ENCODE assay signal across 13 cellular contexts in genomic region chr1:208089971-208090755, GRCh38.
DNase-seq lines count a peak whose midpoint lies in the region; ATAC-seq and TF ChIP-seq lines count a peak whose summit lies in the region.
"Had no signal": no experiment of that assay in that cellular context is flagged by ENCODE, and none has a peak within 500 bp of the region (broad histone marks: within the 10 kb centered on the region; RNA-seq: fewer than 3 reads in every experiment).

No MANE protein-coding gene starts in this region.

- no peaks in the 10 kb centered on the region for H3K9me3 ChIP-seq in heart left ventricle

- H3K27ac Mint-ChIP-seq in stimulated activated naive B cell treated with anti-CD40 and anti-IgM and Interleukin-4, amounts not matched to agents 10 μg/mL and 1 μg/mL and 100 μg/mL, for 72 hours: peak overlapping the region; percentile 20
- H3K27ac Mint-ChIP-seq: memory B cell had no signal

- H3K27me3 ChIP-seq in heart left ventricle: no peaks in the 10 kb centered on the region

- no peak for TF ChIP-seq POLR2A in heart left ventricle (IDR thresholded peaks at IDR 0.05)

- peaks cover 0 to 37% (median 29%) of the 10 kb centered on the region in 12 donors for H3K4me1 ChIP-seq in heart left ventricle

- H3K4me3 ChIP-seq in heart left ventricle: no peak overlapping the region

- no peak for TF ChIP-seq CTCF in heart left ventricle (IDR thresholded peaks at IDR 0.05)

- peaks cover 0 to 65% (median 32%) of the 10 kb centered on the region in 9 donors for H3K36me3 ChIP-seq in heart left ventricle

- WGBS in heart left ventricle, 4 donors: 16 to 26% (median 26%) methylated on average over 8 to 11 of the region's 11 CpGs

- no peaks in the 10 kb centered on the region for H3K9me3 Mint-ChIP-seq in stimulated activated naive B cell treated with anti-CD40 and anti-IgM and Interleukin-4, amounts not matched to agents 10 μg/mL and 1 μg/mL and 100 μg/mL, for 72 hours
- H3K9me3 Mint-ChIP-seq: memory B cell had no signal

- H3K4me1 Mint-ChIP-seq in stimulated activated naive B cell treated with anti-CD40 and anti-IgM and Interleukin-4, amounts not matched to agents 10 μg/mL and 1 μg/mL and 100 μg/mL, for 72 hours: peaks cover 9 to 15% of the 10 kb centered on the region in 2 donors

- DNase-seq in HEK293T (ENCODE audit: extremely low spot score): no peak
- peak; percentile 57 for DNase-seq in astrocyte of the hippocampus (ENCODE audit: low read depth, low spot score)
- peak in 4 of 5 donors; percentile 59 to 75 (median 64) for DNase-seq in heart left ventricle
- DNase-seq in stimulated activated naive B cell treated with anti-CD40 and anti-IgM and Interleukin-4, amounts not matched to agents 10 μg/mL and 1 μg/mL and 100 μg/mL, for 72 hours: no peak
- DNase-seq in midbrain (lab: John Stamatoyannopoulos, UW): no peak
- DNase-seq in activated effector memory CD4-positive, alpha-beta T cell treated with anti-CD3 and anti-CD28 coated beads, Interleukin-2, amount 50 U/mL, for 16 hours: no peak
- DNase-seq in NCI-H1436 treated with DMSO at 0.1 percent for 48 hours (lab: John Stamatoyannopoulos, UW): no peak
- DNase-seq: central memory CD4-positive, alpha-beta T cell; COR-L47; NCI-H2081 treated with DMSO at 0.1 percent for 48 hours; WERI-Rb-1 had no signal

- POLR2A ChIA-PET in HEK293T (lab: Yijun Ruan, JAX): no interaction called here

- no peaks in the 10 kb centered on the region for H3K36me3 Mint-ChIP-seq in stimulated activated naive B cell treated with anti-CD40 and anti-IgM and Interleukin-4, amounts not matched to agents 10 μg/mL and 1 μg/mL and 100 μg/mL, for 72 hours
- H3K36me3 Mint-ChIP-seq: memory B cell had no signal

- H3K4me3 Mint-ChIP-seq in stimulated activated naive B cell treated with anti-CD40 and anti-IgM and Interleukin-4, amounts not matched to agents 10 μg/mL and 1 μg/mL and 100 μg/mL, for 72 hours: no peak overlapping the region
- H3K4me3 Mint-ChIP-seq: memory B cell had no signal

- CTCF ChIA-PET in HEK293T (lab: Yijun Ruan, JAX): interaction anchor here (0.7 kb wide), 1 partner anchor 68 kb away, joined by 4 read pairs; no protein-coding TSS in a partner anchor

- peak overlapping the region in 10 of 12 donors; percentile 25 to 78 (median 44) for H3K27ac ChIP-seq in heart left ventricle
- H3K27ac ChIP-seq: WERI-Rb-1 had no signal

- ATAC-seq in heart left ventricle: peak; percentile 28 to 84 (median 74)
- no peak for ATAC-seq in stimulated activated naive B cell treated with anti-CD40 and anti-IgM and Interleukin-4, amounts not matched to agents 10 μg/mL and 1 μg/mL and 100 μg/mL, for 72 hours (replicated peaks)
- ATAC-seq in HG03280 (IDR thresholded peaks at IDR 0.05; ENCODE audit: unreplicated experiment): no peak

- H3K27me3 Mint-ChIP-seq in stimulated activated naive B cell treated with anti-CD40 and anti-IgM and Interleukin-4, amounts not matched to agents 10 μg/mL and 1 μg/mL and 100 μg/mL, for 72 hours: no peaks in the 10 kb centered on the region
- H3K27me3 Mint-ChIP-seq: memory B cell had no signal

- intact Hi-C loops in heart left ventricle (cut with DNase I): loop anchor here in 8 of 10 donors (2.0 to 10.0 kb wide), 6 partner anchors 43 to 157 kb away; partner anchors contain the start of gene PLXNA2 (in 1 of the 8)

TF ChIP-seq in HEK293T, 16 proteins besides CTCF, POLR2A, EP300 and RAD21:
- TF ChIP-seq, protein P1, sequence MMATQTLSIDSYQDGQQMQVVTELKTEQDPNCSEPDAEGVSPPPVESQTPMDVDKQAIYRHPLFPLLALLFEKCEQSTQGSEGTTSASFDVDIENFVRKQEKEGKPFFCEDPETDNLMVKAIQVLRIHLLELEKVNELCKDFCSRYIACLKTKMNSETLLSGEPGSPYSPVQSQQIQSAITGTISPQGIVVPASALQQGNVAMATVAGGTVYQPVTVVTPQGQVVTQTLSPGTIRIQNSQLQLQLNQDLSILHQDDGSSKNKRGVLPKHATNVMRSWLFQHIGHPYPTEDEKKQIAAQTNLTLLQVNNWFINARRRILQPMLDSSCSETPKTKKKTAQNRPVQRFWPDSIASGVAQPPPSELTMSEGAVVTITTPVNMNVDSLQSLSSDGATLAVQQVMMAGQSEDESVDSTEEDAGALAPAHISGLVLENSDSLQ (IDR thresholded peaks at IDR 0.05): peak; percentile 91
- TF ChIP-seq CTBP1 (IDR thresholded peaks at IDR 0.05; ENCODE audit: borderline replicate concordance): no peak

Comparison
In these comparisons a context has a peak if more than half of its experiments do, and no peak if none do; other contexts are left out.
1. DNase-seq: peak in astrocyte of the hippocampus (single experiment) and heart left ventricle (4 of 5); none in HEK293T (single experiment), stimulated activated naive B cell treated with anti-CD40 and anti-IgM and Interleukin-4, amounts not matched to agents 10 μg/mL and 1 μg/mL and 100 μg/mL, for 72 hours (single experiment), midbrain (single experiment), activated effector memory CD4-positive, alpha-beta T cell treated with anti-CD3 and anti-CD28 coated beads, Interleukin-2, amount 50 U/mL, for 16 hours (single experiment) and NCI-H1436 treated with DMSO at 0.1 percent for 48 hours (single experiment).
2. ATAC-seq: peak in heart left ventricle (4 of 4); none in stimulated activated naive B cell treated with anti-CD40 and anti-IgM and Interleukin-4, amounts not matched to agents 10 μg/mL and 1 μg/mL and 100 μg/mL, for 72 hours (0 of 2) and HG03280 (single experiment).